In the genomic region with DNA sequence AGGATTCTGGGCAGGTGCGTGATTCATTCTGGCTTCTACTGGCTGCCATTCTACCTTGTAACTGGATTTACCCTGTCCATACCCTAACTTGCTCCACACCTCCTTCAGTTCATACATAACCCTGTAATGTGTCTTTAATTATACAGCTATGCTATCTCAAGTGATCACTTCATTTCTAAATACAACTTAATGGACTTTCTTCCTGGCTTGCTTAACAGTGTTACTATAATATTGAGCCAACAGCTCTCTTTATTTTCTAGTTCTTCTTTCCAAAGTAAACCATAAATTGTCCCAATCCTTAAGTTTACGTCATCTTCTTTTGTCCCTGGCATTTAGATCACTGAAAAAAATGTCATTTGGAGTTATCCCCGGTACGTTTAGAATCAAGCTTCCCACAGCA, we compare ENCODE assay signal across 13 cellular contexts.
DNase-seq lines count a peak whose midpoint lies in the region; ATAC-seq and TF ChIP-seq lines count a peak whose summit lies in the region.
"Had no signal": no experiment of that assay in that cellular context is flagged by ENCODE, and none has a peak within 500 bp of the region (broad histone marks: within the 10 kb centered on the region; RNA-seq: fewer than 3 reads in every experiment).

No MANE protein-coding gene starts in this region.

- no peaks in the 10 kb centered on the region for H3K4me1 Mint-ChIP-seq in GM23338
- H3K4me1 Mint-ChIP-seq in nephron progenitor cell: peaks cover 12% of the 10 kb centered on the region
- H3K4me1 Mint-ChIP-seq: CD4-positive, CD25-positive, alpha-beta regulatory T cell had no signal

- no peak overlapping the region for H3K4me3 Mint-ChIP-seq in GM23338
- H3K4me3 Mint-ChIP-seq in nephron progenitor cell: no peak overlapping the region
- H3K4me3 Mint-ChIP-seq: CD4-positive, CD25-positive, alpha-beta regulatory T cell had no signal

- 0 out of 2 replicates have a peak overlapping the region, but pooled peaks have one; percentile 34 for H2AFZ ChIP-seq in GM23338

- TF ChIP-seq CTCF in GM23338 (conservative IDR thresholded peaks at IDR 0.05; ENCODE audit: low read depth in 2 of 2) (no peak), nephron progenitor cell (IDR thresholded peaks at IDR 0.05) (no peak)

- H3K36me3 ChIP-seq in GM23338 (ENCODE audit: insufficient read depth): no peaks in the 10 kb centered on the region
- H3K36me3 ChIP-seq: BLaER1 treated with 17β-estradiol and CSF1 and Interleukin-3, amounts not matched to agents 10 nM and 100 nM had no signal

- no peaks in the 10 kb centered on the region for H3K27me3 ChIP-seq in GM23338 (ENCODE audit: insufficient read depth)
- H3K27me3 ChIP-seq: BLaER1 treated with 17β-estradiol and CSF1 and Interleukin-3, amounts not matched to agents 10 nM and 100 nM had no signal

- no peaks in the 10 kb centered on the region for H3K4me1 ChIP-seq in GM23338 (ENCODE audit: insufficient read depth)
- H3K4me1 ChIP-seq: BLaER1 treated with 17β-estradiol and CSF1 and Interleukin-3, amounts not matched to agents 10 nM and 100 nM had no signal

- H3K27me3 Mint-ChIP-seq in GM23338 (ENCODE audit: insufficient read depth, low read depth, poor library complexity) (peaks cover 4% of the 10 kb centered on the region), nephron progenitor cell (ENCODE audit: low read depth, poor library complexity) (peaks cover 3% of the 10 kb centered on the region)
- H3K27me3 Mint-ChIP-seq: CD4-positive, CD25-positive, alpha-beta regulatory T cell had no signal

- no peaks in the 10 kb centered on the region for H3K9me2 ChIP-seq in GM23338 (ENCODE audit: insufficient read depth)

- H3K27ac ChIP-seq in GM23338 (ENCODE audit: low read depth): no peak overlapping the region
- H3K27ac ChIP-seq: BLaER1 treated with 17β-estradiol and CSF1 and Interleukin-3, amounts not matched to agents 10 nM and 100 nM had no signal

- H3K4me3 ChIP-seq in GM23338: no peak overlapping the region
- H3K4me3 ChIP-seq: BLaER1 treated with 17β-estradiol and CSF1 and Interleukin-3, amounts not matched to agents 10 nM and 100 nM had no signal

- H3K27ac Mint-ChIP-seq in GM23338 (no peak overlapping the region), nephron progenitor cell (peak overlapping the region; percentile 7)
- H3K27ac Mint-ChIP-seq: CD4-positive, CD25-positive, alpha-beta regulatory T cell had no signal

- DNase-seq in Right ventricle myocardium inferior (ENCODE audit: missing footprints) (no peak), left cardiac atrium (no peak), GM23338 (ENCODE audit: low spot score) (no peak), left ventricle myocardium superior (no peak), nephron progenitor cell (no peak), NCI-H226 (no peak), NCI-H2196 treated with DMSO at 0.1 percent for 48 hours (lab: John Stamatoyannopoulos, UW; ENCODE audit: unreplicated experiment) (no peak)
- DNase-seq: 8988T; CD4-positive, CD25-positive, alpha-beta regulatory T cell; GF-D8 had no signal

- intact Hi-C loops in Right ventricle myocardium inferior (cut with DNase I): no loop called here
- intact Hi-C loops in left cardiac atrium (cut with DNase I): no loop called here
- intact Hi-C loops in left ventricle myocardium superior (cut with micrococcal nuclease): no loop called here

- no peak overlapping the region for H3K4me2 ChIP-seq in GM23338
- H3K4me2 ChIP-seq: BLaER1 treated with 17β-estradiol and CSF1 and Interleukin-3, amounts not matched to agents 10 nM and 100 nM had no signal

- ATAC-seq in Right ventricle myocardium inferior (peak; percentile 39), left cardiac atrium (no peak), GM23338 (no peak), left ventricle myocardium superior (peak; percentile 52), HG03432 (IDR thresholded peaks at IDR 0.05; ENCODE audit: unreplicated experiment) (no peak)
- ATAC-seq: HCT116 had no signal

- no peaks in the 10 kb centered on the region for H3K79me2 ChIP-seq in GM23338 (replicated peaks; ENCODE audit: insufficient read depth)

- H3F3A ChIP-seq in GM23338 (replicated peaks; ENCODE audit: low read depth): no peaks in the 10 kb centered on the region

- no peaks in the 10 kb centered on the region for H3K9me3 Mint-ChIP-seq in GM23338
- no peaks in the 10 kb centered on the region for H3K9me3 Mint-ChIP-seq in nephron progenitor cell

- H3K36me3 Mint-ChIP-seq in GM23338 (ENCODE audit: low read depth): no peaks in the 10 kb centered on the region
- H3K36me3 Mint-ChIP-seq in nephron progenitor cell (ENCODE audit: low read depth): peaks cover 6% of the 10 kb centered on the region
- H3K36me3 Mint-ChIP-seq: CD4-positive, CD25-positive, alpha-beta regulatory T cell had no signal

- H4K20me1 ChIP-seq in GM23338 (replicated peaks; ENCODE audit: insufficient read depth): no peaks in the 10 kb centered on the region
- H4K20me1 ChIP-seq: BLaER1 treated with 17β-estradiol and CSF1 and Interleukin-3, amounts not matched to agents 10 nM and 100 nM had no signal

TF ChIP-seq in GM23338, 12 proteins besides CTCF, POLR2A, EP300 and RAD21 (continues in another document):
- TF ChIP-seq, protein P1, sequence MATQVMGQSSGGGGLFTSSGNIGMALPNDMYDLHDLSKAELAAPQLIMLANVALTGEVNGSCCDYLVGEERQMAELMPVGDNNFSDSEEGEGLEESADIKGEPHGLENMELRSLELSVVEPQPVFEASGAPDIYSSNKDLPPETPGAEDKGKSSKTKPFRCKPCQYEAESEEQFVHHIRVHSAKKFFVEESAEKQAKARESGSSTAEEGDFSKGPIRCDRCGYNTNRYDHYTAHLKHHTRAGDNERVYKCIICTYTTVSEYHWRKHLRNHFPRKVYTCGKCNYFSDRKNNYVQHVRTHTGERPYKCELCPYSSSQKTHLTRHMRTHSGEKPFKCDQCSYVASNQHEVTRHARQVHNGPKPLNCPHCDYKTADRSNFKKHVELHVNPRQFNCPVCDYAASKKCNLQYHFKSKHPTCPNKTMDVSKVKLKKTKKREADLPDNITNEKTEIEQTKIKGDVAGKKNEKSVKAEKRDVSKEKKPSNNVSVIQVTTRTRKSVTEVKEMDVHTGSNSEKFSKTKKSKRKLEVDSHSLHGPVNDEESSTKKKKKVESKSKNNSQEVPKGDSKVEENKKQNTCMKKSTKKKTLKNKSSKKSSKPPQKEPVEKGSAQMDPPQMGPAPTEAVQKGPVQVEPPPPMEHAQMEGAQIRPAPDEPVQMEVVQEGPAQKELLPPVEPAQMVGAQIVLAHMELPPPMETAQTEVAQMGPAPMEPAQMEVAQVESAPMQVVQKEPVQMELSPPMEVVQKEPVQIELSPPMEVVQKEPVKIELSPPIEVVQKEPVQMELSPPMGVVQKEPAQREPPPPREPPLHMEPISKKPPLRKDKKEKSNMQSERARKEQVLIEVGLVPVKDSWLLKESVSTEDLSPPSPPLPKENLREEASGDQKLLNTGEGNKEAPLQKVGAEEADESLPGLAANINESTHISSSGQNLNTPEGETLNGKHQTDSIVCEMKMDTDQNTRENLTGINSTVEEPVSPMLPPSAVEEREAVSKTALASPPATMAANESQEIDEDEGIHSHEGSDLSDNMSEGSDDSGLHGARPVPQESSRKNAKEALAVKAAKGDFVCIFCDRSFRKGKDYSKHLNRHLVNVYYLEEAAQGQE (IDR thresholded peaks at IDR 0.05; ENCODE audit: unreplicated experiment): no peak
- TF ChIP-seq ZNF114 (CRISPR knock-in tag; IDR thresholded peaks at IDR 0.05) (no peak), JUNB (IDR thresholded peaks at IDR 0.05; ENCODE audit: unreplicated experiment) (no peak), NANOG (IDR thresholded peaks at IDR 0.05; ENCODE audit: borderline replicate concordance) (no peak), CREB1 (CRISPR knock-in tag; IDR thresholded peaks at IDR 0.05; ENCODE audit: low read depth) (no peak), POLR2AphosphoS5 (IDR thresholded peaks at IDR 0.05; ENCODE audit: low read depth) (no peak), EZH2phosphoT487 (IDR thresholded peaks at IDR 0.05; ENCODE audit: unreplicated experiment) (no peak), EZH2 (IDR thresholded peaks at IDR 0.05; ENCODE audit: low read depth, unreplicated experiment) (no peak), ZNF331 (CRISPR knock-in tag; IDR thresholded peaks at IDR 0.05; ENCODE audit: low read depth) (no peak)

Comparison
In these comparisons a context has a peak if more than half of its experiments do, and no peak if none do; other contexts are left out.
1. ATAC-seq: peak in Right ventricle myocardium inferior (single experiment) and left ventricle myocardium superior (single experiment); none in left cardiac atrium (0 of 2), GM23338 (single experiment) and HG03432 (single experiment).